In the genomic region with DNA sequence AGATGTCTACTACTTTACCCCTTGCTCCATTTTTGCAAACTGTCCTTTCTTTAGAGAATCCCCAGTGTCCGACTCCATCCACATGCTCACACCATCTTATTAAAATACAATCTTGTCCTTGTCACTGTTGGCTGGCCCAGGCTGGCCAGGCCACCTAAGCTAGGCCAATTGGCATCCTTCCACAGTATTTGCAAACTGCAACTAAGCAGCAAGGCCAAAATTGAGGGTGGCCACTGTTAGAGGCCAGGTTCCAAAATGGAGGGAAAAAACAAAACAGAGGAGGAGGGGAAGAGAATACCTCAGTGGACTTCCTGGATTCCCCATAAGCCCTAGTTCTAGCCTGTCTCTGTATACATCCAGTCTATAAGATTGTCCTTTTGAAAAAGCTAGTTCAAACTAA, we compare ENCODE assay signal across 24 cellular contexts. TPM values are rescaled to one million over a fixed set of nuclear protein-coding genes. Genes with fewer than 3 reads are reported as not detected.
A peak's percentile ranks its signal among the peaks of the same experiment; 100 is the strongest.
DNase-seq lines count a peak whose midpoint lies in the region; ATAC-seq and TF ChIP-seq lines count a peak whose summit lies in the region.
"Had no signal": no experiment of that assay in that cellular context is flagged by ENCODE, and none has a peak within 500 bp of the region (broad histone marks: within the 10 kb centered on the region; RNA-seq: fewer than 3 reads in every experiment).

No MANE protein-coding gene starts in this region.

- POLR2A ChIA-PET in CD8-positive, alpha-beta memory T cell (lab: Charles Lee) = no interaction called here

- DNase-seq in right lobe of liver (peak in 1 of 3 donors; percentile 71), pons (ENCODE audit: low spot score) (peak; percentile 15), GOT3 (lab: John Stamatoyannopoulos, UW) (no peak)
- no peak for DNase-seq in CD8-positive, alpha-beta memory T cell
- DNase-seq: Karpas-422, NCI-H1092 treated with DMSO at 0.1 percent for 48 hours, NCI-H1436, NCI-H187, NCI-H2081 treated with DMSO at 0.1 percent for 48 hours, NCI-H2171, NCI-H226, NCI-H510A, NCI-H69, PC-3, SJCRH30 had no signal

- H3F3A ChIP-seq in Loucy (ENCODE audit: low read depth) = no peaks in the 10 kb centered on the region

- TF ChIP-seq POLR2A in right lobe of liver (IDR thresholded peaks at IDR 0.05) = no peak

- 86% methylated on average over 1 of the region's 1 CpG for WGBS in right lobe of liver (ENCODE audit: insufficient coverage, low coverage, low lambda C conversion rate, missing lambda C conversion rate)

- no peaks in the 10 kb centered on the region for H3K9me3 ChIP-seq in BLaER1 treated with 17β-estradiol and CSF1 and Interleukin-3, amounts not matched to agents 10 nM and 100 nM (replicated peaks in 1 of 11)
- no peaks in the 10 kb centered on the region for H3K9me3 ChIP-seq in Loucy (ENCODE audit: insufficient read depth, low read depth, low read length)
- no peaks in the 10 kb centered on the region for H3K9me3 ChIP-seq in right lobe of liver
- no peaks in the 10 kb centered on the region for H3K9me3 ChIP-seq in CD8-positive, alpha-beta memory T cell (ENCODE audit: low read length)
- H3K9me3 ChIP-seq: HAP-1, SJCRH30 had no signal

- peaks cover 0 to 3% of the 10 kb centered on the region in 2 donors for H3K27me3 Mint-ChIP-seq in CD8-positive, alpha-beta memory T cell
- H3K27me3 Mint-ChIP-seq: IgD-negative memory B cell had no signal

- 0 out of 2 replicates have a peak overlapping the region, but pooled peaks have one; percentile 41 for H2AFZ ChIP-seq in Loucy (ENCODE audit: low read length)
- H2AFZ ChIP-seq: GM23338 had no signal

- H3K4me3 Mint-ChIP-seq in CD8-positive, alpha-beta memory T cell = peak overlapping the region in 1 of 7 donors; percentile 53
- H3K4me3 Mint-ChIP-seq: B cell, GM23338 had no signal

- intact Hi-C loops in right lobe of liver (cut with DNase I) = no loop called here

- H3K9me3 Mint-ChIP-seq in CD8-positive, alpha-beta memory T cell = no peaks in the 10 kb centered on the region
- H3K9me3 Mint-ChIP-seq: GM23338, IgD-negative memory B cell had no signal

- H3K36me3 ChIP-seq in BLaER1 treated with 17β-estradiol and CSF1 and Interleukin-3, amounts not matched to agents 10 nM and 100 nM = peaks cover 0 to 5% (median 0%) of the 10 kb centered on the region in 11 experiments; a peak in 3 of 22 replicates
- H3K36me3 ChIP-seq in Loucy (ENCODE audit: insufficient read depth, low read length) = no peaks in the 10 kb centered on the region
- no peaks in the 10 kb centered on the region for H3K36me3 ChIP-seq in right lobe of liver
- no peaks in the 10 kb centered on the region for H3K36me3 ChIP-seq in CD8-positive, alpha-beta memory T cell (ENCODE audit: insufficient read depth, low read length)
- H3K36me3 ChIP-seq: HAP-1 had no signal

- H3K79me2 ChIP-seq in Loucy (ENCODE audit: insufficient read depth, low read length) = no peaks in the 10 kb centered on the region

- no peak overlapping the region for H3K9ac ChIP-seq in BLaER1 treated with 17β-estradiol and CSF1 and Interleukin-3, amounts not matched to agents 10 nM and 100 nM
- no peak overlapping the region for H3K9ac ChIP-seq in Loucy (ENCODE audit: low read depth, low read length, poor library complexity, severe bottlenecking)

- peak overlapping the region in 10 of 11 experiments; percentile 5 to 71 (median 44); a peak in 12 of 22 replicates for H3K27ac ChIP-seq in BLaER1 treated with 17β-estradiol and CSF1 and Interleukin-3, amounts not matched to agents 10 nM and 100 nM
- no peak overlapping the region for H3K27ac ChIP-seq in right lobe of liver
- no peak overlapping the region for H3K27ac ChIP-seq in CD8-positive, alpha-beta memory T cell (ENCODE audit: low read depth, low read length)
- H3K27ac ChIP-seq: SJCRH30 had no signal

- no peak overlapping the region for H3K27ac Mint-ChIP-seq in CD8-positive, alpha-beta memory T cell
- H3K27ac Mint-ChIP-seq: B cell, GM23338, IgD-negative memory B cell had no signal

- TF ChIP-seq CTCF in Loucy (conservative IDR thresholded peaks at IDR 0.05; ENCODE audit: low read length) (no peak), right lobe of liver (IDR thresholded peaks at IDR 0.05) (no peak)

- CTCF ChIA-PET in CD8-positive, alpha-beta memory T cell (lab: Charles Lee) = no interaction called here

- H3K36me3 Mint-ChIP-seq in CD8-positive, alpha-beta memory T cell = no peaks in the 10 kb centered on the region

- peaks cover 3 to 84% (median 28%) of the 10 kb centered on the region in 11 experiments; a peak in 18 of 22 replicates for H4K20me1 ChIP-seq in BLaER1 treated with 17β-estradiol and CSF1 and Interleukin-3, amounts not matched to agents 10 nM and 100 nM
- H4K20me1 ChIP-seq in Loucy (ENCODE audit: insufficient read depth, low read length, poor library complexity, severe bottlenecking) = no peaks in the 10 kb centered on the region

- 0 out of 20 replicates have a peak overlapping the region, but pooled peaks of 1 of the 10 experiments have one; percentile 29 for H3K4me3 ChIP-seq in BLaER1 treated with 17β-estradiol and CSF1 and Interleukin-3, amounts not matched to agents 10 nM and 100 nM
- H3K4me3 ChIP-seq in Loucy (ENCODE audit: low read length, poor library complexity, severe bottlenecking) (no peak overlapping the region), right lobe of liver (no peak overlapping the region)
- no peak overlapping the region for H3K4me3 ChIP-seq in CD8-positive, alpha-beta memory T cell (ENCODE audit: low read length)
- H3K4me3 ChIP-seq: GM23338, HAP-1, SJCRH30 had no signal

- peak overlapping the region; percentile 85 to 98 (median 94) for H3K4me2 ChIP-seq in BLaER1 treated with 17β-estradiol and CSF1 and Interleukin-3, amounts not matched to agents 10 nM and 100 nM
- H3K4me2 ChIP-seq in Loucy (ENCODE audit: low read depth, low read length, poor library complexity, severe bottlenecking) = peak overlapping the region; percentile 59
- H3K4me2 ChIP-seq: GM23338 had no signal

- H3K4me1 ChIP-seq in BLaER1 treated with 17β-estradiol and CSF1 and Interleukin-3, amounts not matched to agents 10 nM and 100 nM = peaks cover 60 to 75% (median 71%) of the 10 kb centered on the region in 10 experiments
- peaks cover 33% of the 10 kb centered on the region for H3K4me1 ChIP-seq in Loucy (ENCODE audit: insufficient read depth, low read length, poor library complexity, severe bottlenecking)
- peaks cover 0 to 14% (median 3%) of the 10 kb centered on the region in 4 donors for H3K4me1 ChIP-seq in right lobe of liver
- peaks cover 25% of the 10 kb centered on the region for H3K4me1 ChIP-seq in CD8-positive, alpha-beta memory T cell (ENCODE audit: insufficient read depth, low read length)
- H3K4me1 ChIP-seq: SJCRH30 had no signal

- ATAC-seq in right lobe of liver (peak; percentile 24 to 67 (median 54)), GM21526 (IDR thresholded peaks at IDR 0.05; ENCODE audit: low FRiP score, unreplicated experiment) (no peak)
- ATAC-seq: GM23338, PC-3, Right ventricle myocardium inferior, SK-N-SH treated with all-trans-retinoic acid at 6 μM for 48 hours had no signal

- H3K9me2 ChIP-seq in Loucy (replicated peaks; ENCODE audit: low read depth, low read length) = no peaks in the 10 kb centered on the region

- H3K4me1 Mint-ChIP-seq in CD8-positive, alpha-beta memory T cell = peaks cover 21 to 34% (median 33%) of the 10 kb centered on the region in 3 donors
- H3K4me1 Mint-ChIP-seq: GM23338 had no signal

- peaks cover under 1 to 28% (median 24%) of the 10 kb centered on the region in 11 experiments; a peak in 21 of 22 replicates for H3K27me3 ChIP-seq in BLaER1 treated with 17β-estradiol and CSF1 and Interleukin-3, amounts not matched to agents 10 nM and 100 nM
- H3K27me3 ChIP-seq in Loucy (ENCODE audit: insufficient read depth, low read length, poor library complexity, severe bottlenecking) (no peaks in the 10 kb centered on the region), right lobe of liver (no peaks in the 10 kb centered on the region)
- no peaks in the 10 kb centered on the region for H3K27me3 ChIP-seq in CD8-positive, alpha-beta memory T cell (ENCODE audit: insufficient read depth, low read length, poor library complexity, severe bottlenecking)
- H3K27me3 ChIP-seq: SJCRH30 had no signal

RNA-seq across cellular contexts. Expression of a gene that starts 4.3 kb away (rescaled TPM):
- 10 to 100 TPM in 2 of 6 experiments, 1 to 10 TPM in 4; 3.7 to 12.8 (median 6.8) TPM for total RNA-seq in right lobe of liver
- 10 to 100 TPM; 12.1 to 14.8 TPM for total RNA-seq in CD8-positive, alpha-beta memory T cell
- polyA plus RNA-seq in CD8-positive, alpha-beta memory T cell = 10.5 TPM

RNA-seq across cellular contexts. Expression of a gene that starts 56.9 kb away (rescaled TPM):
- 10 to 100 TPM in 5 of 6 experiments, 1 to 10 TPM in 1; 9.2 to 18.7 (median 13.4) TPM for total RNA-seq in right lobe of liver
- 10 to 100 TPM; 21.2 to 21.4 TPM for total RNA-seq in CD8-positive, alpha-beta memory T cell
- polyA plus RNA-seq in CD8-positive, alpha-beta memory T cell = 27.6 TPM

RNA-seq across cellular contexts. Expression of a gene that starts 57.1 kb away (rescaled TPM):
- total RNA-seq in right lobe of liver = 10 to 100 TPM in 1 of 6 experiments, 1 to 10 TPM in 5; 5.3 to 10.7 (median 6.2) TPM
- 10 to 100 TPM; 21.5 to 24.8 TPM for total RNA-seq in CD8-positive, alpha-beta memory T cell
- polyA plus RNA-seq in CD8-positive, alpha-beta memory T cell = 13.1 TPM

Comparison
In these comparisons a context has a peak if more than half of its experiments do, and no peak if none do; other contexts are left out.
1. H3K27ac ChIP-seq: peak in BLaER1 treated with 17β-estradiol and CSF1 and Interleukin-3, amounts not matched to agents 10 nM and 100 nM (10 of 11); none in right lobe of liver (0 of 3) and CD8-positive, alpha-beta memory T cell (single experiment).